In the genomic region with DNA sequence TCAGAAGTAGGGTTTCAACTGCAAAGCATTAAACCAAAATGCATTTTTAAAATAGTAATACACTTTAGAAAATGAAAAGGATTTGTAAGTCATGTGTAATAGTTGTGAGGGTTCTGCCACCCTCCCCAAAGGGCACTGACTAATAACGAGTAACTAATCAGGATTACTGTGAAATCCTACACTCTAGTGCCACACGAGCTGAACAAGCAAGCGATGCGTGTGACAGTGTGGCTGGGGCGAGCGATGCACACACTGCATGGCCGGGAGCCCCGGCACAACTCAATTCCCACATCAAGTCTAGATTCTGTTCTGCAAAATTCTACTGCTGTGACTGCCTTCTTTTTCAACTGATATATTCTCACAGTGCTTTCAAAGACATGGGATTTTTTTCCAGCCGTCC, we compare ENCODE assay signal across 23 cellular contexts.
A peak's percentile ranks its signal among the peaks of the same experiment; 100 is the strongest.
DNase-seq lines count a peak whose midpoint lies in the region; ATAC-seq and TF ChIP-seq lines count a peak whose summit lies in the region.
"Had no signal": no experiment of that assay in that cellular context is flagged by ENCODE, and none has a peak within 500 bp of the region (broad histone marks: within the 10 kb centered on the region; RNA-seq: fewer than 3 reads in every experiment).

No MANE protein-coding gene starts in this region.

- DNase-seq in GM23248 (peak; percentile 35), PC-3 (no peak), islet precursor cell (peak; percentile 42), smooth muscle cell (lab: John Stamatoyannopoulos, UW; ENCODE audit: unreplicated experiment) (no peak), germinal center (ENCODE audit: low spot score) (no peak), NCI-H146 (lab: John Stamatoyannopoulos, UW) (no peak), NCI-H1417 treated with DMSO at 0.1 percent for 48 hours (lab: John Stamatoyannopoulos, UW) (no peak)
- DNase-seq in CD8-positive, alpha-beta T cell = no peak
- DNase-seq: activated CD4-positive, alpha-beta T cell treated with anti-CD3 and anti-CD28 coated beads, Interleukin-2, amount 50 U/mL, for 4 hours; activated naive CD4-positive, alpha-beta T cell; activated T-cell treated with anti-CD3 and anti-CD28 coated beads for 4 hours; heart right ventricle; immature natural killer cell; lower lobe of right lung; NCI-H1092 treated with DMSO at 0.1 percent for 48 hours; NCI-H774; PC-9; stimulated activated CD4-positive, alpha-beta T cell treated with anti-CD3 and anti-CD28 coated beads, Interleukin-2, amount 100 ng/mL, for 24 hours; stimulated activated naive CD8-positive, alpha-beta T cell treated with anti-CD3 and anti-CD28 coated beads, Interleukin-15, amount 100 ng/mL, for 72 hours had no signal

- no peak overlapping the region for H3K27ac Mint-ChIP-seq in CD8-positive, alpha-beta T cell
- H3K27ac Mint-ChIP-seq: immature natural killer cell; stimulated activated naive CD8-positive, alpha-beta T cell treated with anti-CD3 and anti-CD28 coated beads, Interleukin-15, amount 100 ng/mL, for 72 hours; T-helper 1 cell treated with Interleukin-12 subunit alpha and Interleukin-12 subunit beta and Interleukin-4 antibody, amounts not matched to agents 30 μg/mL and 1 μg/mL, for 36 hours had no signal

- H3K9ac ChIP-seq in GM23248 (no peak overlapping the region), PC-3 (ENCODE audit: low read length) (no peak overlapping the region), smooth muscle cell (ENCODE audit: low read depth) (no peak overlapping the region)

- H3K4me1 ChIP-seq in GM23248 (ENCODE audit: insufficient read depth) = no peaks in the 10 kb centered on the region
- H3K4me1 ChIP-seq in PC-3 (ENCODE audit: insufficient read depth, low read length) = peaks cover 9% of the 10 kb centered on the region
- no peaks in the 10 kb centered on the region for H3K4me1 ChIP-seq in smooth muscle cell (ENCODE audit: low read depth)
- no peaks in the 10 kb centered on the region for H3K4me1 ChIP-seq in CD8-positive, alpha-beta T cell (ENCODE audit: insufficient read depth, low read length)
- H3K4me1 ChIP-seq: lower lobe of right lung had no signal

- H3K9me2 ChIP-seq in GM23248 (ENCODE audit: insufficient read depth) (no peaks in the 10 kb centered on the region), PC-3 (replicated peaks; ENCODE audit: low read length) (no peaks in the 10 kb centered on the region)

- in situ Hi-C loops in GM23248 (cut with MboI) = no loop called here

- peaks cover 22% of the 10 kb centered on the region for H3K36me3 Mint-ChIP-seq in CD8-positive, alpha-beta T cell
- H3K36me3 Mint-ChIP-seq: immature natural killer cell had no signal

- no peaks in the 10 kb centered on the region for H4K20me1 ChIP-seq in GM23248 (ENCODE audit: insufficient read depth)
- no peaks in the 10 kb centered on the region for H4K20me1 ChIP-seq in PC-3 (ENCODE audit: low read length)
- no peaks in the 10 kb centered on the region for H4K20me1 ChIP-seq in smooth muscle cell (ENCODE audit: low read depth)

- H2AFZ ChIP-seq in GM23248 = no peak overlapping the region
- no peak overlapping the region for H2AFZ ChIP-seq in PC-3 (ENCODE audit: low read length)
- no peak overlapping the region for H2AFZ ChIP-seq in smooth muscle cell (ENCODE audit: low read depth)
- H2AFZ ChIP-seq: PC-9 had no signal

- POLR2A ChIA-PET in PC-3 (lab: Charles Lee; ENCODE audit: unreplicated experiment) = no interaction called here
- POLR2A ChIA-PET in CD8-positive, alpha-beta T cell (lab: Charles Lee) = no interaction called here

- H3K4me3 ChIP-seq in GM23248 (no peak overlapping the region), PC-3 (ENCODE audit: low read length) (no peak overlapping the region), smooth muscle cell (no peak overlapping the region)
- no peak overlapping the region for H3K4me3 ChIP-seq in CD8-positive, alpha-beta T cell (ENCODE audit: low read depth, low read length)
- H3K4me3 ChIP-seq: heart right ventricle, K562, lower lobe of right lung, PC-9, right lobe of liver, SJCRH30 had no signal

- H3K27me3 ChIP-seq in GM23248 (replicated peaks; ENCODE audit: insufficient read depth) = no peaks in the 10 kb centered on the region
- no peaks in the 10 kb centered on the region for H3K27me3 ChIP-seq in PC-3 (ENCODE audit: low read length)
- H3K27me3 ChIP-seq in smooth muscle cell (ENCODE audit: low read depth) = no peaks in the 10 kb centered on the region
- no peaks in the 10 kb centered on the region for H3K27me3 ChIP-seq in CD8-positive, alpha-beta T cell (ENCODE audit: insufficient read depth, low read length)
- H3K27me3 ChIP-seq: heart right ventricle, right lobe of liver, SJCRH30 had no signal

- H3K27ac ChIP-seq in GM23248 (no peak overlapping the region), PC-3 (ENCODE audit: low read length) (no peak overlapping the region), smooth muscle cell (ENCODE audit: low read depth) (peak overlapping the region; percentile 49)
- H3K27ac ChIP-seq in CD8-positive, alpha-beta T cell (ENCODE audit: low read depth, low read length) = no peak overlapping the region
- H3K27ac ChIP-seq: lower lobe of right lung, PC-9, right lobe of liver, SJCRH30 had no signal

- TF ChIP-seq CTCF in PC-3 (conservative IDR thresholded peaks at IDR 0.05; ENCODE audit: low read depth, low read length) = no peak
- no peak for TF ChIP-seq CTCF in smooth muscle cell (IDR thresholded peaks at IDR 0.05; ENCODE audit: borderline replicate concordance, insufficient read depth, poor library complexity, severe bottlenecking)
- no peak for TF ChIP-seq CTCF in CD8-positive, alpha-beta T cell (IDR thresholded peaks at IDR 0.05)

- intact Hi-C loops in PC-3 (cut with micrococcal nuclease) = no loop called here
- intact Hi-C loops in CD8-positive, alpha-beta T cell (cut with DNase I, micrococcal nuclease) = no loop called here

- H3K4me3 Mint-ChIP-seq in CD8-positive, alpha-beta T cell = no peak overlapping the region
- H3K4me3 Mint-ChIP-seq: immature natural killer cell; stimulated activated naive CD8-positive, alpha-beta T cell treated with anti-CD3 and anti-CD28 coated beads, Interleukin-15, amount 100 ng/mL, for 72 hours; T-helper 1 cell treated with Interleukin-12 subunit alpha and Interleukin-12 subunit beta and Interleukin-4 antibody, amounts not matched to agents 30 μg/mL and 1 μg/mL, for 36 hours had no signal

- H3K79me2 ChIP-seq in GM23248 (ENCODE audit: insufficient read depth) (no peaks in the 10 kb centered on the region), PC-3 (ENCODE audit: low read length) (no peaks in the 10 kb centered on the region), smooth muscle cell (ENCODE audit: low read depth) (no peaks in the 10 kb centered on the region)

- BruUV-seq in PC-3 (replicated peaks; lab: Mats Ljungman, UMichigan) = no TSS peak

- no peaks in the 10 kb centered on the region for H3K4me1 Mint-ChIP-seq in CD8-positive, alpha-beta T cell (ENCODE audit: low read depth)

- no peaks in the 10 kb centered on the region for H3K9me3 Mint-ChIP-seq in CD8-positive, alpha-beta T cell
- H3K9me3 Mint-ChIP-seq: immature natural killer cell; stimulated activated naive CD8-positive, alpha-beta T cell treated with anti-CD3 and anti-CD28 coated beads, Interleukin-15, amount 100 ng/mL, for 72 hours; T-helper 1 cell treated with Interleukin-12 subunit alpha and Interleukin-12 subunit beta and Interleukin-4 antibody, amounts not matched to agents 30 μg/mL and 1 μg/mL, for 36 hours had no signal

- 85 to 86% methylated on average over 9 of the region's 9 CpGs for WGBS in GM23248 (ENCODE audit: low coverage in 1 of 2, low lambda C conversion rate in 2 of 2, missing lambda C conversion rate in 2 of 2), 2 experiments
- WGBS in smooth muscle cell (ENCODE audit: low lambda C conversion rate) = 67% methylated on average over 9 of the region's 9 CpGs

- H3K27me3 Mint-ChIP-seq in CD8-positive, alpha-beta T cell (ENCODE audit: low read depth) = no peaks in the 10 kb centered on the region
- H3K27me3 Mint-ChIP-seq: stimulated activated naive CD8-positive, alpha-beta T cell treated with anti-CD3 and anti-CD28 coated beads, Interleukin-15, amount 100 ng/mL, for 72 hours had no signal

- ATAC-seq in PC-3 = peak; percentile 45
- no peak for ATAC-seq in CD8-positive, alpha-beta T cell
- ATAC-seq: K562; lower lobe of right lung; right lobe of liver; stimulated activated naive CD8-positive, alpha-beta T cell treated with anti-CD3 and anti-CD28 coated beads, Interleukin-15, amount 100 ng/mL, for 72 hours had no signal

- CTCF ChIA-PET in PC-3 (lab: Charles Lee) = no interaction called here
- CTCF ChIA-PET in CD8-positive, alpha-beta T cell (lab: Charles Lee) = interaction anchor here (1.2 kb wide), 1 partner anchor 125 kb away, joined by 3 read pairs; no protein-coding TSS in a partner anchor

- no peak overlapping the region for H3K4me2 ChIP-seq in GM23248 (ENCODE audit: unreplicated experiment)
- H3K4me2 ChIP-seq in PC-3 (ENCODE audit: low read length) = no peak overlapping the region
- H3K4me2 ChIP-seq in smooth muscle cell = peak overlapping the region; percentile 25
- H3K4me2 ChIP-seq: PC-9 had no signal

- H3F3A ChIP-seq in GM23248 (ENCODE audit: insufficient read depth) (no peaks in the 10 kb centered on the region), PC-3 (ENCODE audit: low read length, unreplicated experiment) (no peaks in the 10 kb centered on the region), smooth muscle cell (ENCODE audit: low read depth) (no peaks in the 10 kb centered on the region)

- H3K9me3 ChIP-seq in GM23248 (ENCODE audit: low read depth) = no peaks in the 10 kb centered on the region
- no peaks in the 10 kb centered on the region for H3K9me3 ChIP-seq in PC-3 (ENCODE audit: low read length)
- no peaks in the 10 kb centered on the region for H3K9me3 ChIP-seq in smooth muscle cell (replicated peaks; ENCODE audit: low read depth)
- H3K9me3 ChIP-seq in CD8-positive, alpha-beta T cell (ENCODE audit: low read length) = no peaks in the 10 kb centered on the region
- H3K9me3 ChIP-seq: heart right ventricle, lower lobe of right lung, right lobe of liver, SJCRH30 had no signal

- H3K36me3 ChIP-seq in GM23248 (ENCODE audit: low read depth) = no peaks in the 10 kb centered on the region
- H3K36me3 ChIP-seq in PC-3 (ENCODE audit: low read depth, low read length) = no peaks in the 10 kb centered on the region
- no peaks in the 10 kb centered on the region for H3K36me3 ChIP-seq in smooth muscle cell (ENCODE audit: low read depth)
- H3K36me3 ChIP-seq in CD8-positive, alpha-beta T cell (ENCODE audit: insufficient read depth, low read length) = no peaks in the 10 kb centered on the region
- H3K36me3 ChIP-seq: lower lobe of right lung, right lobe of liver, SJCRH30 had no signal

Comparison
In these comparisons a context has a peak if more than half of its experiments do, and no peak if none do; other contexts are left out.
1. DNase-seq: peak in GM23248 (single experiment) and islet precursor cell (single experiment); none in PC-3 (single experiment), smooth muscle cell (single experiment), CD8-positive, alpha-beta T cell (0 of 7), germinal center (single experiment), NCI-H146 (single experiment) and NCI-H1417 treated with DMSO at 0.1 percent for 48 hours (single experiment).